Comparison of ENCODE assay signal across 8 cellular contexts in the genomic region with DNA sequence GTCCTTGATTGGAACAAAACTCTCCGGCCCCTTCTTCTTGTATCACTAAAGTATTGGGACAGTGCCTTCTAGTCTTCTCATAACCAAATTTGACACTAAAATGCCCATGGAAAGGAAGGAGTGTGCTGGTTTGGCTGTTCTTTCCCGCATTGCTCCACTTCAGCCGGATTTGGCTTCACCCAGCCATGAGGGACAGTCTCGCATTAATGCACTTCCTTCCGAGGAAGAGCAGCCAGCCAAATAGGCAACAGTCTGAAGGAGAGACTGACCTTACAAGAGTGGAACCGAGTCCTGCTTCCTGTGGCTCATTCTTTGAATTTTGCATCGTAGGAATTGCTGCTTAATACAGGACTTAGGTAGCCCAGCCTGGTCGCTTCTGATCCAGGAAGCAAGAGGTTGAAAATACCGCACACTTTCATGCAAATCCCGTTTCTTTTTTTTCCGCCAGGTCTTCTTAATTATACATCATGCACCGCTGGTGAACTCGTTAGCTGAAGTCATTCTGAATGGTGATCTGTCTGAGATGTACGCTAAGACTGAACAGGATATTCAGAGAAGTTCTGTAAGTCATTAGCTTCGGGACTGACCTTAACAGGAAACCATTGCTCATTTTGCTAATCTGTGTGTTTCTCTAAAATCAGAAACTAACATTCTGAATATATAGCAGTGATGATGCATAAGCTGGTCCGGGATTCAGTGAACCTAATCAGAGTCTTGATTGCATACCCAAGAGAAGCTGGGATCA. TPM values are rescaled to one million over a fixed set of nuclear protein-coding genes. Genes with fewer than 3 reads are reported as not detected.
DNase-seq lines count a peak whose midpoint lies in the region; ATAC-seq and TF ChIP-seq lines count a peak whose summit lies in the region.
"Had no signal": no experiment of that assay in that cellular context is flagged by ENCODE, and none has a peak within 500 bp of the region (broad histone marks: within the 10 kb centered on the region; RNA-seq: fewer than 3 reads in every experiment).

No MANE protein-coding gene starts in this region.

- peak overlapping the region; percentile 73 for H3K4me3 ChIP-seq in OCI-LY3 (ENCODE audit: low read length)
- no peak overlapping the region for H3K4me3 ChIP-seq in PC-3 (ENCODE audit: low read length)

- peak; percentile 40 for ATAC-seq in GM18517 (IDR thresholded peaks at IDR 0.05; ENCODE audit: unreplicated experiment)
- ATAC-seq in GM21619 (IDR thresholded peaks at IDR 0.05; ENCODE audit: unreplicated experiment), result peak; percentile 51
- ATAC-seq in GM21390 (IDR thresholded peaks at IDR 0.05; ENCODE audit: unreplicated experiment), result no peak
- no peak for ATAC-seq in PC-3

- DNase-seq in midbrain (lab: John Stamatoyannopoulos, UW) (peak; percentile 6), PC-3 (no peak), NCI-H2196 (lab: John Stamatoyannopoulos, UW; ENCODE audit: unreplicated experiment) (no peak)
- DNase-seq: NCI-H1105 had no signal

- H3F3A ChIP-seq in PC-3 (ENCODE audit: low read length, unreplicated experiment), result no peaks in the 10 kb centered on the region

- H2AFZ ChIP-seq in OCI-LY3 (ENCODE audit: low read depth, low read length) (no peak overlapping the region), PC-3 (ENCODE audit: low read length) (no peak overlapping the region)

- peaks cover 84% of the 10 kb centered on the region for H3K4me1 ChIP-seq in OCI-LY3 (ENCODE audit: low read length)
- no peaks in the 10 kb centered on the region for H3K4me1 ChIP-seq in PC-3 (ENCODE audit: insufficient read depth, low read length)

- peak overlapping the region; percentile 84 for H3K4me2 ChIP-seq in OCI-LY3 (ENCODE audit: low read length)
- H3K4me2 ChIP-seq in PC-3 (ENCODE audit: low read length), result no peak overlapping the region

- no peaks in the 10 kb centered on the region for H4K20me1 ChIP-seq in OCI-LY3 (ENCODE audit: insufficient read depth, low read length)
- H4K20me1 ChIP-seq in PC-3 (ENCODE audit: low read length), result no peaks in the 10 kb centered on the region

- CTCF ChIA-PET in PC-3 (lab: Charles Lee), result no interaction called here

- H3K9ac ChIP-seq in OCI-LY3 (ENCODE audit: low read length), result peak overlapping the region; percentile 74
- no peak overlapping the region for H3K9ac ChIP-seq in PC-3 (ENCODE audit: low read length)

- H3K27ac ChIP-seq in OCI-LY3 (ENCODE audit: low read length) (peak overlapping the region; percentile 92), PC-3 (ENCODE audit: low read length) (no peak overlapping the region)

- BruUV-seq in PC-3 (replicated peaks; lab: Mats Ljungman, UMichigan), result no TSS peak

- TF ChIP-seq CTCF in OCI-LY3 (IDR thresholded peaks at IDR 0.05; ENCODE audit: low read depth, low read length) (no peak), PC-3 (conservative IDR thresholded peaks at IDR 0.05; ENCODE audit: low read depth, low read length) (no peak)

- H3K36me3 ChIP-seq in OCI-LY3 (replicated peaks; ENCODE audit: low read depth, low read length), result peaks cover 12% of the 10 kb centered on the region
- 0 out of 2 replicates have a peak, but pooled peaks cover 3% of the 10 kb centered on the region for H3K36me3 ChIP-seq in PC-3 (ENCODE audit: low read depth, low read length)

- POLR2A ChIA-PET in PC-3 (lab: Charles Lee; ENCODE audit: unreplicated experiment), result no interaction called here

- intact Hi-C loops in PC-3 (cut with micrococcal nuclease), result no loop called here

- H3K27me3 ChIP-seq in OCI-LY3 (ENCODE audit: low read depth, low read length) (no peaks in the 10 kb centered on the region), PC-3 (ENCODE audit: low read length) (no peaks in the 10 kb centered on the region)

- H3K79me2 ChIP-seq in OCI-LY3 (ENCODE audit: low read length), result no peaks in the 10 kb centered on the region
- H3K79me2 ChIP-seq in PC-3 (ENCODE audit: low read length), result no peaks in the 10 kb centered on the region

- H3K9me2 ChIP-seq in PC-3 (replicated peaks; ENCODE audit: low read length), result no peaks in the 10 kb centered on the region

- H3K9me3 ChIP-seq in OCI-LY3 (ENCODE audit: insufficient read depth, low read length), result no peaks in the 10 kb centered on the region
- no peaks in the 10 kb centered on the region for H3K9me3 ChIP-seq in PC-3 (ENCODE audit: low read length)

RNA-seq across cellular contexts. Expression of gene CLEC16A, which starts 38.2 kb away (rescaled TPM):
- total RNA-seq in PC-3 (2014; rRNA removed), result 9.5 and 14.6 TPM in 2 replicates

RNA-seq across cellular contexts. Expression of gene DEXI, which starts 40.3 kb away (rescaled TPM):
- 36.1 and 43.2 TPM in 2 replicates for total RNA-seq in PC-3 (2014; rRNA removed)

Comparison
In these comparisons a context has a peak if more than half of its experiments do, and no peak if none do; other contexts are left out.
1. ATAC-seq: peak in GM18517 (single experiment) and GM21619 (single experiment); none in GM21390 (single experiment) and PC-3 (single experiment).